8 cellular contexts compared by ENCODE assay signal in genomic region chr4:143185253-143186107, GRCh38. TPM values are rescaled to one million over a fixed set of nuclear protein-coding genes. Genes with fewer than 3 reads are reported as not detected.
A peak's percentile ranks its signal among the peaks of the same experiment; 100 is the strongest.
DNase-seq lines count a peak whose midpoint lies in the region; ATAC-seq and TF ChIP-seq lines count a peak whose summit lies in the region.

No MANE protein-coding gene starts in this region.

- peak overlapping the region; percentile 80 for H3K4me2 ChIP-seq in DOHH2 (ENCODE audit: low read length)
- H3K4me2 ChIP-seq in neural progenitor cell: peak overlapping the region; percentile 89

- peak; percentile 19 for TF ChIP-seq CTCF in DOHH2 (IDR thresholded peaks at IDR 0.05; ENCODE audit: low read depth, low read length, poor library complexity, severe bottlenecking)
- no peak for TF ChIP-seq CTCF in fibroblast of the aortic adventitia (IDR thresholded peaks at IDR 0.05; ENCODE audit: insufficient read depth, low read length)
- TF ChIP-seq CTCF in neural progenitor cell (IDR thresholded peaks at IDR 0.05): no peak

- peak overlapping the region; percentile 87 for H3K4me3 ChIP-seq in DOHH2 (ENCODE audit: low read length)
- peak overlapping the region; percentile 86 for H3K4me3 ChIP-seq in fibroblast of the aortic adventitia (ENCODE audit: low read depth, low read length)
- H3K4me3 ChIP-seq in neural progenitor cell: peak overlapping the region; percentile 94

- peak; percentile 22 for ATAC-seq in GM19452 (IDR thresholded peaks at IDR 0.05; ENCODE audit: unreplicated experiment)
- ATAC-seq in HG03442 (IDR thresholded peaks at IDR 0.05; ENCODE audit: unreplicated experiment): peak; percentile 25

- H3K36me3 ChIP-seq in DOHH2 (ENCODE audit: control insufficient read depth, low read length) (peaks cover 61% of the 10 kb centered on the region), neural progenitor cell (no peaks in the 10 kb centered on the region)

- H2AFZ ChIP-seq in neural progenitor cell (replicated peaks): peak overlapping the region; percentile 75

- peak overlapping the region; percentile 96 for H3K4me3 Mint-ChIP-seq in neural progenitor cell

- H3K27ac ChIP-seq in DOHH2 (ENCODE audit: low read depth, low read length): peak overlapping the region; percentile 92
- H3K27ac ChIP-seq in neural progenitor cell: peak overlapping the region; percentile 96

- no peaks in the 10 kb centered on the region for H3K9me3 Mint-ChIP-seq in neural progenitor cell

- no peaks in the 10 kb centered on the region for H3K9me2 ChIP-seq in DOHH2 (replicated peaks; ENCODE audit: control insufficient read depth, low read length)

- peak; percentile 6 for DNase-seq in activated CD4-positive, CD25-positive, alpha-beta regulatory T cell treated with anti-CD3 and anti-CD28 coated beads, Interleukin-2, amount 50 U/mL, for 16 hours (ENCODE audit: low read depth, low spot score)
- peak; percentile 14 for DNase-seq in fibroblast of the aortic adventitia (ENCODE audit: low read depth)
- peak; percentile 40 for DNase-seq in neural progenitor cell (ENCODE audit: low spot score)
- DNase-seq in NCI-H2227 treated with DMSO at 0.1 percent for 48 hours (lab: John Stamatoyannopoulos, UW): no peak
- no peak for DNase-seq in putamen (ENCODE audit: low spot score)

- H3K79me2 ChIP-seq in DOHH2 (ENCODE audit: control insufficient read depth, low read length) (peaks cover 80% of the 10 kb centered on the region), neural progenitor cell (ENCODE audit: low read depth) (peaks cover 67% of the 10 kb centered on the region)

- H3K27me3 ChIP-seq in DOHH2 (ENCODE audit: control insufficient read depth, low read length) (no peaks in the 10 kb centered on the region), neural progenitor cell (no peaks in the 10 kb centered on the region)

- peaks cover 23% of the 10 kb centered on the region for H4K20me1 ChIP-seq in DOHH2 (ENCODE audit: control insufficient read depth, insufficient read depth, low read depth, low read length)
- H4K20me1 ChIP-seq in neural progenitor cell (ENCODE audit: low read depth): peaks cover 42% of the 10 kb centered on the region

- peaks cover 49% of the 10 kb centered on the region for H3K4me1 Mint-ChIP-seq in neural progenitor cell

- H3K27ac Mint-ChIP-seq in neural progenitor cell: peak overlapping the region; percentile 68

- H3K4me1 ChIP-seq in DOHH2 (ENCODE audit: control insufficient read depth, low read length) (peaks cover 43% of the 10 kb centered on the region), neural progenitor cell (peaks cover 23% of the 10 kb centered on the region)

- H3K9me3 ChIP-seq in DOHH2 (ENCODE audit: control insufficient read depth, insufficient read depth, low read length) (no peaks in the 10 kb centered on the region), neural progenitor cell (ENCODE audit: low read depth) (no peaks in the 10 kb centered on the region)

- H3F3A ChIP-seq in DOHH2 (ENCODE audit: control insufficient read depth, insufficient read depth): peaks cover 17% of the 10 kb centered on the region; the same call in 1 of the 2 replicates
- peaks cover 23% of the 10 kb centered on the region for H3F3A ChIP-seq in neural progenitor cell (ENCODE audit: low read depth)

- H3K36me3 Mint-ChIP-seq in neural progenitor cell: peaks cover 2% of the 10 kb centered on the region

- H3K27me3 Mint-ChIP-seq in neural progenitor cell (ENCODE audit: insufficient read depth, low read depth): peaks cover 3% of the 10 kb centered on the region

- H3K9ac ChIP-seq in neural progenitor cell: peak overlapping the region; percentile 75

RNA-seq across cellular contexts. Expression of gene USP38, which starts 0.8 kb away (rescaled TPM):
- total RNA-seq in fibroblast of the aortic adventitia (ENCODE audit: low replicate concordance): 23.5 and 28.8 TPM in 2 replicates
- total RNA-seq in neural progenitor cell (ENCODE audit: low replicate concordance): 10.4 and 11.4 TPM in 2 replicates

Comparison
In these comparisons a context has a peak if more than half of its experiments do, and no peak if none do; other contexts are left out.
1. DNase-seq: peak in activated CD4-positive, CD25-positive, alpha-beta regulatory T cell treated with anti-CD3 and anti-CD28 coated beads, Interleukin-2, amount 50 U/mL, for 16 hours (single experiment), fibroblast of the aortic adventitia (single experiment) and neural progenitor cell (single experiment); none in NCI-H2227 treated with DMSO at 0.1 percent for 48 hours (single experiment) and putamen (single experiment).
2. Peak in every context shown above with its lines, with median percentiles within 50 percentile points of each other: H3K4me3 ChIP-seq.